In the genomic region with DNA sequence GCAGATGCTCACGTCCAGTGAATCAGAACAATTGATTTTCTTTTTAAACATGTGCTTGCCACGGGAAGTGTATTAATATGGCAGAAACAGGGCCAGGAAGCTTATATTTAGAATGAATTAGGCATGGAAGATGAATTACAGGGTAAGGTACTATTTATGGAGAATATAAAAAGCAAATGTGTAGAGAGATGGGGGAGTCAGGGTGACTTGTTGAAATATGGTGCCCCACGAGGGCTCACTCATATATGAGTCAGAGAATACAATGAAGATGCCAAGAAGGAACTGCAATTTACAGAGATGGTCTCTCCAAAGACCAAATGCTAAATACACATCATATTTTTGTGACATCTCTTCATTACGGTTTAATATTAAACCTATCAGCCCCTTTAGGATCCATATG, we compare ENCODE assay signal across 1 cellular context.
TF ChIP-seq lines count a peak whose summit lies in the region.

No MANE protein-coding gene starts in this region.

TF ChIP-seq in A549, 52 proteins besides CTCF, POLR2A, EP300 and RAD21 (continued from another document):
- TF ChIP-seq, protein P1, sequence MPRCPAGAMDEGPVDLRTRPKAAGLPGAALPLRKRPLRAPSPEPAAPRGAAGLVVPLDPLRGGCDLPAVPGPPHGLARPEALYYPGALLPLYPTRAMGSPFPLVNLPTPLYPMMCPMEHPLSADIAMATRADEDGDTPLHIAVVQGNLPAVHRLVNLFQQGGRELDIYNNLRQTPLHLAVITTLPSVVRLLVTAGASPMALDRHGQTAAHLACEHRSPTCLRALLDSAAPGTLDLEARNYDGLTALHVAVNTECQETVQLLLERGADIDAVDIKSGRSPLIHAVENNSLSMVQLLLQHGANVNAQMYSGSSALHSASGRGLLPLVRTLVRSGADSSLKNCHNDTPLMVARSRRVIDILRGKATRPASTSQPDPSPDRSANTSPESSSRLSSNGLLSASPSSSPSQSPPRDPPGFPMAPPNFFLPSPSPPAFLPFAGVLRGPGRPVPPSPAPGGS (IDR thresholded peaks at IDR 0.05) = no peak
- TF ChIP-seq SREBF2 (IDR thresholded peaks at IDR 0.05) (no peak), HEYL (CRISPR knock-in tag; IDR thresholded peaks at IDR 0.05) (no peak), MAFK (IDR thresholded peaks at IDR 0.05; ENCODE audit: partially characterized antibody) (no peak), BHLHE40 (IDR thresholded peaks at IDR 0.05; ENCODE audit: low read depth, low read length) (no peak), ESRRA (IDR thresholded peaks at IDR 0.05; ENCODE audit: borderline replicate concordance, low read length) (no peak)
- TF ChIP-seq, protein P2, sequence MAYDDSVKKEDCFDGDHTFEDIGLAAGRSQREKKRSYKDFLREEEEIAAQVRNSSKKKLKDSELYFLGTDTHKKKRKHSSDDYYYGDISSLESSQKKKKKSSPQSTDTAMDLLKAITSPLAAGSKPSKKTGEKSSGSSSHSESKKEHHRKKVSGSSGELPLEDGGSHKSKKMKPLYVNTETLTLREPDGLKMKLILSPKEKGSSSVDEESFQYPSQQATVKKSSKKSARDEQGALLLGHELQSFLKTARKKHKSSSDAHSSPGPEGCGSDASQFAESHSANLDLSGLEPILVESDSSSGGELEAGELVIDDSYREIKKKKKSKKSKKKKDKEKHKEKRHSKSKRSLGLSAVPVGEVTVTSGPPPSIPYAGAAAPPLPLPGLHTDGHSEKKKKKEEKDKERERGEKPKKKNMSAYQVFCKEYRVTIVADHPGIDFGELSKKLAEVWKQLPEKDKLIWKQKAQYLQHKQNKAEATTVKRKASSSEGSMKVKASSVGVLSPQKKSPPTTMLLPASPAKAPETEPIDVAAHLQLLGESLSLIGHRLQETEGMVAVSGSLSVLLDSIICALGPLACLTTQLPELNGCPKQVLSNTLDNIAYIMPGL (CRISPR knock-in tag; IDR thresholded peaks at IDR 0.05; ENCODE audit: borderline replicate concordance) = no peak
